Comparison of ENCODE assay signal across 8 cellular contexts in genomic region chrX:47482512-47483309, GRCh38. TPM values are rescaled to one million over a fixed set of nuclear protein-coding genes. Genes with fewer than 3 reads are reported as not detected.
DNase-seq lines count a peak whose midpoint lies in the region; ATAC-seq lines count a peak whose summit lies in the region.

ZNF41 (minus strand) TSS chrX:47483222; CDS start chrX:47467481, 15,741 bp downstream.

- H4K8ac ChIP-seq in mesenchymal stem cell (ENCODE audit: low read length) = peak within 1 kb of the TSS; percentile 75

- H3K14ac ChIP-seq in mesenchymal stem cell (ENCODE audit: low read length in 2 of 2) = no peak within 1 kb of the TSS

- under 1% methylated on average over 55 of the region's 77 CpGs for WGBS in mesenchymal stem cell

- H3K23ac ChIP-seq in mesenchymal stem cell (ENCODE audit: low read length in 2 of 2) = no peak within 1 kb of the TSS

- H2AFZ ChIP-seq in mesenchymal stem cell (ENCODE audit: low read depth, low read length) = peak within 1 kb of the TSS; percentile 27

- H3K4me2 ChIP-seq in mesenchymal stem cell (ENCODE audit: low read length, poor library complexity, severe bottlenecking) = peak within 1 kb of the TSS; percentile 68

- no peaks in the 10 kb centered on the region for H3K79me1 ChIP-seq in mesenchymal stem cell (replicated peaks; ENCODE audit: low read length, poor library complexity, severe bottlenecking)

- no peaks in the 10 kb centered on the region for H3K9me3 ChIP-seq in effector memory CD4-positive, alpha-beta T cell (ENCODE audit: control insufficient read depth, low read length)
- no peaks in the 10 kb centered on the region for H3K9me3 ChIP-seq in mesenchymal stem cell (ENCODE audit: control insufficient read depth, low read length)

- H3K27ac ChIP-seq in effector memory CD4-positive, alpha-beta T cell (ENCODE audit: insufficient read depth, low read length, poor library complexity, severe bottlenecking) = peak within 1 kb of the TSS; percentile 87
- peak within 1 kb of the TSS; percentile 87 for H3K27ac ChIP-seq in mesenchymal stem cell (ENCODE audit: low read length, poor library complexity, severe bottlenecking)

- H2BK15ac ChIP-seq in mesenchymal stem cell (ENCODE audit: low read depth, poor library complexity, severe bottlenecking) = peak within 1 kb of the TSS; percentile 93

- peak within 1 kb of the TSS; percentile 90 for H4K91ac ChIP-seq in mesenchymal stem cell (ENCODE audit: low read length)

- H3K36me3 ChIP-seq in effector memory CD4-positive, alpha-beta T cell (ENCODE audit: control insufficient read depth, insufficient read depth, low read length) = no peaks in the 10 kb centered on the region
- no peaks in the 10 kb centered on the region for H3K36me3 ChIP-seq in mesenchymal stem cell (ENCODE audit: control insufficient read depth in 1 of 2, insufficient read depth in 2 of 2, low read depth in 1 of 2, low read length in 2 of 2)

- peak within 1 kb of the TSS; percentile 93 for H3K9ac ChIP-seq in mesenchymal stem cell (ENCODE audit: low read length)

- no peaks in the 10 kb centered on the region for H3K27me3 ChIP-seq in effector memory CD4-positive, alpha-beta T cell (replicated peaks; ENCODE audit: control insufficient read depth, insufficient read depth, low read length, poor library complexity, severe bottlenecking)
- H3K27me3 ChIP-seq in mesenchymal stem cell (ENCODE audit: control insufficient read depth in 1 of 2, insufficient read depth in 1 of 2, low read length in 2 of 2) = peaks cover 0 to 2% of the 10 kb centered on the region in 2 experiments

- H3K4ac ChIP-seq in mesenchymal stem cell (ENCODE audit: low read depth in 1 of 2, low read length in 2 of 2) = peak within 1 kb of the TSS; percentile 64 to 87

- no peak within 1 kb of the TSS for H2AK5ac ChIP-seq in mesenchymal stem cell (ENCODE audit: low read length, severe bottlenecking)

- peak within 1 kb of the TSS; percentile 75 to 80 for H3K18ac ChIP-seq in mesenchymal stem cell (ENCODE audit: low read depth in 1 of 2, low read length in 2 of 2)

- H2BK5ac ChIP-seq in mesenchymal stem cell (ENCODE audit: low read depth, low read length, poor library complexity, severe bottlenecking) = peak within 1 kb of the TSS; percentile 66

- H2BK120ac ChIP-seq in mesenchymal stem cell (ENCODE audit: low read depth, low read length) = peak within 1 kb of the TSS; percentile 85

- peak; percentile 79 for ATAC-seq in GM21360 (IDR thresholded peaks at IDR 0.05; ENCODE audit: unreplicated experiment)

- no peak within 1 kb of the TSS for H2BK12ac ChIP-seq in mesenchymal stem cell (ENCODE audit: low read length in 2 of 2)

- peaks cover 4% of the 10 kb centered on the region for H3K4me1 ChIP-seq in effector memory CD4-positive, alpha-beta T cell (ENCODE audit: control insufficient read depth, insufficient read depth, low read length, poor library complexity, severe bottlenecking)
- H3K4me1 ChIP-seq in mesenchymal stem cell (ENCODE audit: control insufficient read depth, insufficient read depth, low read depth, low read length) = peaks cover 3% of the 10 kb centered on the region

- DNase-seq in CMK (ENCODE audit: low read depth) (peak; percentile 61), HT-29 (ENCODE audit: low spot score) (peak; percentile 85), NK-92 (lab: John Stamatoyannopoulos, UW; ENCODE audit: unreplicated experiment) (peak; percentile 2), mesenchymal stem cell (peak; percentile 83)
- DNase-seq in activated CD8-positive, alpha-beta memory T cell treated with anti-CD3 and anti-CD28 coated beads for 24 hours = peak; percentile 85
- DNase-seq in effector memory CD4-positive, alpha-beta T cell = peak; percentile 62 to 73 (median 72)
- DNase-seq in stimulated activated CD8-positive, alpha-beta memory T cell treated with anti-CD3 and anti-CD28 coated beads, Interleukin-12 subunit alpha, Interleukin-12 subunit beta, amount 100 ng/mL, for 24 hours (ENCODE audit: extremely low read depth) = peak; percentile 43

- H3K4me3 ChIP-seq in effector memory CD4-positive, alpha-beta T cell (ENCODE audit: insufficient read depth, low read depth, low read length, poor library complexity, severe bottlenecking) = peak within 1 kb of the TSS; percentile 73
- peak within 1 kb of the TSS; percentile 70 to 87 for H3K4me3 ChIP-seq in mesenchymal stem cell (ENCODE audit: insufficient read depth in 1 of 2, low read depth in 1 of 2, low read length in 2 of 2)

RNA-seq across cellular contexts. Expression of gene ZNF41, which starts in this region (rescaled TPM):
- total RNA-seq in HT-29 (2014; rRNA removed; shearing (Covaris generic)) = 4.2 and 11.8 TPM in 2 replicates
- polyA plus RNA-seq in mesenchymal stem cell (2013, experiment 1 of 2) = 3.6 TPM
- 3.9 TPM for polyA plus RNA-seq in mesenchymal stem cell (2013, experiment 2 of 2)

Comparison
In these comparisons a context has a peak if more than half of its experiments do, and no peak if none do; other contexts are left out.
1. Peak in every context shown above with its lines: DNase-seq, ATAC-seq, H3K4me3 ChIP-seq and H3K27ac ChIP-seq.
2. DNase-seq: peak in every context shown above with its lines; median percentile 85 in HT-29; 85 in activated CD8-positive, alpha-beta memory T cell treated with anti-CD3 and anti-CD28 coated beads for 24 hours; 83 in mesenchymal stem cell; 72 in effector memory CD4-positive, alpha-beta T cell; 61 in CMK; 43 in stimulated activated CD8-positive, alpha-beta memory T cell treated with anti-CD3 and anti-CD28 coated beads, Interleukin-12 subunit alpha, Interleukin-12 subunit beta, amount 100 ng/mL, for 24 hours; 2 in NK-92.